In genomic region chr6:37679539-37680476, GRCh38 we compare ENCODE assay signal across 10 cellular contexts.
A peak's percentile ranks its signal among the peaks of the same experiment; 100 is the strongest.
DNase-seq lines count a peak whose midpoint lies in the region; ATAC-seq and TF ChIP-seq lines count a peak whose summit lies in the region.
"Had no signal": no experiment of that assay in that cellular context is flagged by ENCODE, and none has a peak within 500 bp of the region (broad histone marks: within the 10 kb centered on the region; RNA-seq: fewer than 3 reads in every experiment).

No MANE protein-coding gene starts in this region.

- ATAC-seq in GM18505 (IDR thresholded peaks at IDR 0.05; ENCODE audit: unreplicated experiment) (peak; percentile 73), GM21447 (IDR thresholded peaks at IDR 0.05; ENCODE audit: unreplicated experiment) (peak; percentile 87), HG03571 (IDR thresholded peaks at IDR 0.05; ENCODE audit: unreplicated experiment) (peak; percentile 69)

- DNase-seq in kidney tubule cell (ENCODE audit: low spot score) (peak; percentile 97), HUDEP-2 (lab: John Stamatoyannopoulos, UW; ENCODE audit: unreplicated experiment in 76 of 76) (no peak), amniotic stem cell (lab: John Stamatoyannopoulos, UW) (no peak), AML-193 (lab: John Stamatoyannopoulos, UW) (no peak)
- DNase-seq in stimulated activated CD4-positive, alpha-beta T cell treated with anti-CD3 and anti-CD28 coated beads, Interleukin-1b, Interleukin-23, amount 100 ng/mL, for 48 hours = no peak
- DNase-seq: GOT3, SK-N-SH had no signal

- no peak for TF ChIP-seq POLR2A in GM18505 (IDR thresholded peaks at IDR 0.05; ENCODE audit: borderline replicate concordance, extremely low read depth, insufficient read depth, insufficient read length)
